8 cellular contexts compared by ENCODE assay signal in the genomic region with DNA sequence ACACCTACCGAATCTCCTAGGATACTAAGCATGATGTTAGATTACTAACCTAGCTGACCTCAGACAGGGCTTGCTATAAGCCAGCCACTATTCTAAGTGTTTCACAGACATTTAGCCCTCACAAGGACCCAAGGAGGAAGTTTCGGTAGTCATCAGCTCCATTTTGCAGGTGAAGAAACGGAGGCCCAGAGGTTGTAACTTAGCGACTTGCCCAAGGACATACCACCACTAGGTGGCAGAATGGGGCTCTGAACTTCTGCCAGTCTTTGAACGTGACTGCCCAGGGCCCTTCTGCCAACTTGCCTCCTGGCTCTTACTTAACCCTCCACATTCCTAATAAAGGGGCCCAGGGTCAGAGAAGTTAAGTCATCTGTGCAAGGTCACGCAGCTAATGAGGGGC.
DNase-seq lines count a peak whose midpoint lies in the region; ATAC-seq and TF ChIP-seq lines count a peak whose summit lies in the region.

No MANE protein-coding gene starts in this region.

- ATAC-seq in Panc1 = peak; percentile 62; the same call in 1 of the 2 replicates
- ATAC-seq in activated naive CD8-positive, alpha-beta T cell treated with anti-CD3 and anti-CD28 coated beads, Interleukin-2, amount 50 U/mL, for 24 hours = no peak
- peak; percentile 79 for ATAC-seq in left lung
- ATAC-seq in HG02642 (IDR thresholded peaks at IDR 0.05; ENCODE audit: poor library complexity, unreplicated experiment) = no peak

- H3K4me3 Mint-ChIP-seq in activated naive CD8-positive, alpha-beta T cell treated with anti-CD3 and anti-CD28 coated beads, Interleukin-2, amount 50 U/mL, for 24 hours = no peak overlapping the region

- CTCF ChIA-PET in HEK293 (lab: Yijun Ruan, JAX) = interaction anchor here (0.5 to 2.3 kb wide), 27 partner anchors 9 to 755 kb away, joined by 3 to 16 read pairs (median 3); no protein-coding TSS in a partner anchor
- CTCF ChIA-PET in Panc1 (lab: Charles Lee) = no interaction called here

- 51 to 60% (median 57%) methylated on average over 6 of the region's 6 CpGs for WGBS in stomach, 5 donors

- no peak for TF ChIP-seq POLR2A in stomach (IDR thresholded peaks at IDR 0.05)

- intact Hi-C loops in Panc1 (cut with micrococcal nuclease; ENCODE audit: unreplicated experiment) = loop anchor here (10.0 kb wide), 2 partner anchors 135 to 285 kb away; no protein-coding TSS in a partner anchor
- intact Hi-C loops in left lung (cut with DNase I) = loop anchor here in 1 of 2 donors (10.0 kb wide), 1 partner anchor 285 kb away; no protein-coding TSS in a partner anchor
- intact Hi-C loops in stomach (cut with DNase I; ENCODE audit: low total_unique reads) = no loop called here

- no peaks in the 10 kb centered on the region for H3K4me1 Mint-ChIP-seq in activated naive CD8-positive, alpha-beta T cell treated with anti-CD3 and anti-CD28 coated beads, Interleukin-2, amount 50 U/mL, for 24 hours

- H3K27ac ChIP-seq in HEK293 (ENCODE audit: extremely low read depth, low read depth, low read length) (no peak overlapping the region), Panc1 (ENCODE audit: low read length) (no peak overlapping the region), left lung (no peak overlapping the region), stomach (no peak overlapping the region)

- BruUV-seq in Panc1 (replicated peaks; lab: Mats Ljungman, UMichigan) = no TSS peak

- no peak for TF ChIP-seq CTCF in HEK293 (tag by site-specific recombination; IDR thresholded peaks at IDR 0.05)
- peak; percentile 77 for TF ChIP-seq CTCF in Panc1 (IDR thresholded peaks at IDR 0.05)
- TF ChIP-seq CTCF in left lung (IDR thresholded peaks at IDR 0.05) = peak; percentile 44 to 59
- TF ChIP-seq CTCF in stomach (IDR thresholded peaks at IDR 0.05) = peak in 3 of 7 experiments; percentile 14 to 30 (median 27)

- H3K9me3 ChIP-seq in HEK293 (ENCODE audit: control insufficient read depth, insufficient read depth, low read depth, low read length) (no peaks in the 10 kb centered on the region), Panc1 (ENCODE audit: control insufficient read depth, insufficient read depth, low read depth, low read length) (no peaks in the 10 kb centered on the region), left lung (no peaks in the 10 kb centered on the region), stomach (peaks cover 0 to under 1% (median 0%) of the 10 kb centered on the region in 4 donors)

- no peak for TF ChIP-seq EP300 in stomach (IDR thresholded peaks at IDR 0.05)

- no peaks in the 10 kb centered on the region for H3K27me3 ChIP-seq in Panc1 (ENCODE audit: control insufficient read depth, insufficient read depth, low read length)
- H3K27me3 ChIP-seq in left lung = no peaks in the 10 kb centered on the region
- peaks cover 0 to 10% (median 0%) of the 10 kb centered on the region in 3 donors for H3K27me3 ChIP-seq in stomach

- H3K36me3 Mint-ChIP-seq in activated naive CD8-positive, alpha-beta T cell treated with anti-CD3 and anti-CD28 coated beads, Interleukin-2, amount 50 U/mL, for 24 hours (ENCODE audit: low read depth) = no peaks in the 10 kb centered on the region

- DNase-seq in COR-L47 (lab: John Stamatoyannopoulos, UW) (peak; percentile 46), Panc1 (ENCODE audit: low read depth, low spot score) (peak; percentile 10), left lung (peak in 1 of 2 donors; percentile 41), stomach (peak; percentile 33), COLO829 (ENCODE audit: low spot score) (no peak)
- DNase-seq in activated naive CD8-positive, alpha-beta T cell treated with anti-CD3 and anti-CD28 coated beads, Interleukin-2, amount 50 U/mL, for 24 hours = peak; percentile 57

- H3K4me3 ChIP-seq in HEK293 (ENCODE audit: low read depth, low read length) (no peak overlapping the region), Panc1 (ENCODE audit: low read depth in 2 of 2, low read length in 2 of 2) (no peak overlapping the region), left lung (no peak overlapping the region), stomach (no peak overlapping the region)

- H3K36me3 ChIP-seq in HEK293 (ENCODE audit: control insufficient read depth in 2 of 2, insufficient read depth in 1 of 2, low read length in 2 of 2) = no peaks in the 10 kb centered on the region
- no peaks in the 10 kb centered on the region for H3K36me3 ChIP-seq in Panc1 (ENCODE audit: control insufficient read depth, insufficient read depth, low read length)
- no peaks in the 10 kb centered on the region for H3K36me3 ChIP-seq in left lung
- no peaks in the 10 kb centered on the region for H3K36me3 ChIP-seq in stomach

- H3K9me3 Mint-ChIP-seq in activated naive CD8-positive, alpha-beta T cell treated with anti-CD3 and anti-CD28 coated beads, Interleukin-2, amount 50 U/mL, for 24 hours = no peaks in the 10 kb centered on the region

- in situ Hi-C loops in Panc1 (cut with HindIII; ENCODE audit: low pct_unique_long_range_greater_than_20kb, low sequenced_read_pairs) = no loop called here

- POLR2A ChIA-PET in HEK293 (lab: Yijun Ruan, JAX) = no interaction called here
- POLR2A ChIA-PET in Panc1 (lab: Charles Lee) = interaction anchor here (0.5 kb wide), 1 partner anchor 134 kb away, joined by 13 read pairs; no protein-coding TSS in a partner anchor

- H3K4me1 ChIP-seq in HEK293 (ENCODE audit: control insufficient read depth, insufficient read depth, low read length) (no peaks in the 10 kb centered on the region), Panc1 (ENCODE audit: control insufficient read depth, insufficient read depth, low read length) (no peaks in the 10 kb centered on the region), left lung (no peaks in the 10 kb centered on the region), stomach (no peaks in the 10 kb centered on the region)

- H3K27me3 Mint-ChIP-seq in activated naive CD8-positive, alpha-beta T cell treated with anti-CD3 and anti-CD28 coated beads, Interleukin-2, amount 50 U/mL, for 24 hours = peaks cover 5% of the 10 kb centered on the region

- H3K27ac Mint-ChIP-seq in activated naive CD8-positive, alpha-beta T cell treated with anti-CD3 and anti-CD28 coated beads, Interleukin-2, amount 50 U/mL, for 24 hours = no peak overlapping the region

TF ChIP-seq in HEK293, 187 proteins besides CTCF, POLR2A, EP300 and RAD21:
- TF ChIP-seq ZNF133 (tag by site-specific recombination; IDR thresholded peaks at IDR 0.05) (no peak), ZNF654 (tag by site-specific recombination; IDR thresholded peaks at IDR 0.05; ENCODE audit: low read depth) (peak; percentile 31)
- TF ChIP-seq, protein P1, sequence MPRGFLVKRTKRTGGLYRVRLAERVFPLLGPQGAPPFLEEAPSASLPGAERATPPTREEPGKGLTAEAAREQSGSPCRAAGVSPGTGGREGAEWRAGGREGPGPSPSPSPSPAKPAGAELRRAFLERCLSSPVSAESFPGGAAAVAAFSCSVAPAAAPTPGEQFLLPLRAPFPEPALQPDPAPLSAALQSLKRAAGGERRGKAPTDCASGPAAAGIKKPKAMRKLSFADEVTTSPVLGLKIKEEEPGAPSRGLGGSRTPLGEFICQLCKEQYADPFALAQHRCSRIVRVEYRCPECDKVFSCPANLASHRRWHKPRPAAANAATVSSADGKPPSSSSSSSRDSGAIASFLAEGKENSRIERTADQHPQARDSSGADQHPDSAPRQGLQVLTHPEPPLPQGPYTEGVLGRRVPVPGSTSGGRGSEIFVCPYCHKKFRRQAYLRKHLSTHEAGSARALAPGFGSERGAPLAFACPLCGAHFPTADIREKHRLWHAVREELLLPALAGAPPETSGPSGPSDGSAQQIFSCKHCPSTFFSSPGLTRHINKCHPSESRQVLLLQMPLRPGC (tag by site-specific recombination; IDR thresholded peaks at IDR 0.05) = no peak

Comparison
In these comparisons a context has a peak if more than half of its experiments do, and no peak if none do; other contexts are left out.
1. ATAC-seq: peak in Panc1 (single experiment) and left lung (single experiment); none in activated naive CD8-positive, alpha-beta T cell treated with anti-CD3 and anti-CD28 coated beads, Interleukin-2, amount 50 U/mL, for 24 hours (single experiment) and HG02642 (single experiment).